ENCODE assay signal across 17 cellular contexts in genomic region chr10:117071293-117072050, GRCh38.
"Had no signal": no experiment of that assay in that cellular context is flagged by ENCODE, and none has a peak within 500 bp of the region (broad histone marks: within the 10 kb centered on the region; RNA-seq: fewer than 3 reads in every experiment).

No MANE protein-coding gene starts in this region.

- H3K27ac ChIP-seq: breast epithelium, gastroesophageal sphincter, heart left ventricle, VCaP had no signal

- H3K9me3 Mint-ChIP-seq: activated naive CD8-positive, alpha-beta T cell treated with anti-CD3 and anti-CD28 coated beads, Interleukin-2, amount 10 ng/mL, durations not matched to agents 7 days and 5 days; memory B cell; neural crest cell had no signal

- ATAC-seq: activated CD8-positive, alpha-beta memory T cell treated with anti-CD3 and anti-CD28 coated beads, Interleukin-2, amount 10 ng/mL, durations not matched to agents 7 days and 5 days; gastroesophageal sphincter; heart left ventricle; stimulated activated naive B cell treated with anti-CD40 and anti-IgM and Interleukin-4, amounts not matched to agents 10 μg/mL and 1 μg/mL and 100 μg/mL, for 72 hours had no signal

- DNase-seq: activated CD4-positive, alpha-beta T cell treated with anti-CD3 and anti-CD28 coated beads for 1 hour; activated CD4-positive, alpha-beta T cell treated with anti-CD3 and anti-CD28 coated beads, Interleukin-2, amount 50 U/mL, for 48 hours; activated CD8-positive, alpha-beta memory T cell treated with anti-CD3 and anti-CD28 coated beads, Interleukin-2, amount 10 ng/mL, durations not matched to agents 7 days and 5 days; activated naive CD8-positive, alpha-beta T cell treated with anti-CD3 and anti-CD28 coated beads, Interleukin-2, amount 10 ng/mL, durations not matched to agents 7 days and 5 days; anterior cingulate cortex; cortex of kidney; erythroblast; kidney glomerular epithelial cell; stimulated activated naive B cell treated with anti-CD40 and anti-IgM and Interleukin-4, amounts not matched to agents 10 μg/mL and 1 μg/mL and 100 μg/mL, for 72 hours; T-helper 2 cell had no signal

- H3K27ac Mint-ChIP-seq: activated CD8-positive, alpha-beta memory T cell treated with anti-CD3 and anti-CD28 coated beads, Interleukin-2, amount 10 ng/mL, durations not matched to agents 7 days and 5 days; activated naive CD8-positive, alpha-beta T cell treated with anti-CD3 and anti-CD28 coated beads, Interleukin-2, amount 10 ng/mL, durations not matched to agents 7 days and 5 days; memory B cell; progenitor cell of endocrine pancreas; stimulated activated naive B cell treated with anti-CD40 and anti-IgM and Interleukin-4, amounts not matched to agents 10 μg/mL and 1 μg/mL and 100 μg/mL, for 72 hours had no signal

- H3K4me3 ChIP-seq: breast epithelium, gastroesophageal sphincter, heart left ventricle had no signal

- H3K4me1 ChIP-seq: breast epithelium, gastroesophageal sphincter had no signal

- H3K27me3 Mint-ChIP-seq: activated CD8-positive, alpha-beta memory T cell treated with anti-CD3 and anti-CD28 coated beads, Interleukin-2, amount 10 ng/mL, durations not matched to agents 7 days and 5 days; activated naive CD8-positive, alpha-beta T cell treated with anti-CD3 and anti-CD28 coated beads, Interleukin-2, amount 10 ng/mL, durations not matched to agents 7 days and 5 days; stimulated activated naive B cell treated with anti-CD40 and anti-IgM and Interleukin-4, amounts not matched to agents 10 μg/mL and 1 μg/mL and 100 μg/mL, for 72 hours had no signal

- H3K27me3 ChIP-seq: breast epithelium had no signal

- H3K4me1 Mint-ChIP-seq: activated CD8-positive, alpha-beta memory T cell treated with anti-CD3 and anti-CD28 coated beads, Interleukin-2, amount 10 ng/mL, durations not matched to agents 7 days and 5 days; activated naive CD8-positive, alpha-beta T cell treated with anti-CD3 and anti-CD28 coated beads, Interleukin-2, amount 10 ng/mL, durations not matched to agents 7 days and 5 days; memory B cell; neural crest cell; stimulated activated naive B cell treated with anti-CD40 and anti-IgM and Interleukin-4, amounts not matched to agents 10 μg/mL and 1 μg/mL and 100 μg/mL, for 72 hours had no signal

- H3K4me3 Mint-ChIP-seq: activated CD8-positive, alpha-beta memory T cell treated with anti-CD3 and anti-CD28 coated beads, Interleukin-2, amount 10 ng/mL, durations not matched to agents 7 days and 5 days; activated naive CD8-positive, alpha-beta T cell treated with anti-CD3 and anti-CD28 coated beads, Interleukin-2, amount 10 ng/mL, durations not matched to agents 7 days and 5 days; memory B cell; neural crest cell; stimulated activated naive B cell treated with anti-CD40 and anti-IgM and Interleukin-4, amounts not matched to agents 10 μg/mL and 1 μg/mL and 100 μg/mL, for 72 hours had no signal

- H3K9me3 ChIP-seq: breast epithelium, gastroesophageal sphincter, heart left ventricle had no signal

- H3K36me3 ChIP-seq: breast epithelium, gastroesophageal sphincter, heart left ventricle had no signal

- H3K36me3 Mint-ChIP-seq: activated CD8-positive, alpha-beta memory T cell treated with anti-CD3 and anti-CD28 coated beads, Interleukin-2, amount 10 ng/mL, durations not matched to agents 7 days and 5 days; activated naive CD8-positive, alpha-beta T cell treated with anti-CD3 and anti-CD28 coated beads, Interleukin-2, amount 10 ng/mL, durations not matched to agents 7 days and 5 days; memory B cell; stimulated activated naive B cell treated with anti-CD40 and anti-IgM and Interleukin-4, amounts not matched to agents 10 μg/mL and 1 μg/mL and 100 μg/mL, for 72 hours had no signal
